ENCODE assay signal across 13 cellular contexts in the genomic region with DNA sequence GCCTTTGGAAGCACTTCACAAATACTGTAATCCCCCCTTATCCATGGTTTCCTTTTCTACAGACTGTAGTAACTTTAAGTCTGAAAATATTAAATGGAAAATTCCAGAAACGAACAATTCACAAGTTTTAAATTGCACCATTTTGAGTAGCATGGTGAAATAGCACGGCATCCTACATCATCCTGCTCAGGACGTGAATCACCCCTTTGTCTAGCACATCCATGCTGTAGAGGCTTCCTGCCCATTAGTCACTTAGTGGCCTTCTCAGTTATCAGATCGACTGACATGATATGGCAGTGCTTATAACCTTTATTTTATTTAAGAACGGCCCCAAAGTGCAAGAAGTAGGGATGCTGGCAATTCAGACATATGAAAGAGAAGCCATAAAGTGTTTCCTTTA.
DNase-seq lines count a peak whose midpoint lies in the region; ATAC-seq and TF ChIP-seq lines count a peak whose summit lies in the region.
"Had no signal": no experiment of that assay in that cellular context is flagged by ENCODE, and none has a peak within 500 bp of the region (broad histone marks: within the 10 kb centered on the region; RNA-seq: fewer than 3 reads in every experiment).

No MANE protein-coding gene starts in this region.

- H3K27ac ChIP-seq in ACC112 (ENCODE audit: low read depth, low read length), result peak overlapping the region; percentile 60
- H3K27ac ChIP-seq in neuronal stem cell (replicated peaks; ENCODE audit: low read length), result no peak overlapping the region
- no peak overlapping the region for H3K27ac ChIP-seq in PC-9

- no CpG with 5 or more reads among the region's 5 CpGs for WGBS in neuronal stem cell (ENCODE audit: extremely low coverage in 2 of 2, insufficient read length in 2 of 2, insufficient replicate concordance in 1 of 2), 2 donors

- no peaks in the 10 kb centered on the region for H3K4me1 ChIP-seq in ACC112 (ENCODE audit: control insufficient read depth, insufficient read depth, low read length, unreplicated experiment)
- H3K4me1 ChIP-seq in neuronal stem cell (ENCODE audit: control insufficient read depth in 2 of 2, insufficient read depth in 1 of 2, low read depth in 1 of 2, low read length in 2 of 2), result peaks cover 0 to 3% of the 10 kb centered on the region in 2 donors
- H3K4me1 ChIP-seq in PC-9 (replicated peaks; ENCODE audit: insufficient read depth), result no peaks in the 10 kb centered on the region

- H3K9me2 ChIP-seq in PC-9 (ENCODE audit: insufficient read depth), result no peaks in the 10 kb centered on the region

- H4K8ac ChIP-seq in neuronal stem cell (ENCODE audit: low read depth, low read length), result no peak overlapping the region

- no peak overlapping the region for H3K4ac ChIP-seq in neuronal stem cell (ENCODE audit: low read length)

- no peak overlapping the region for H2BK12ac ChIP-seq in neuronal stem cell (ENCODE audit: low read length)

- H3K27me3 ChIP-seq in ACC112 (ENCODE audit: insufficient read depth, low read length) (no peaks in the 10 kb centered on the region), neuronal stem cell (ENCODE audit: control insufficient read depth in 3 of 3, insufficient read depth in 3 of 3, low read depth in 1 of 3, low read length in 3 of 3) (no peaks in the 10 kb centered on the region), PC-9 (ENCODE audit: insufficient read depth, low read depth) (no peaks in the 10 kb centered on the region)

- no peak overlapping the region for H3K4me2 ChIP-seq in neuronal stem cell (ENCODE audit: insufficient read depth, low read length, poor library complexity, severe bottlenecking)
- no peak overlapping the region for H3K4me2 ChIP-seq in PC-9

- CTCF ChIA-PET in PC-9 (lab: Charles Lee), result no interaction called here

- BruUV-seq in PC-9 (replicated peaks; lab: Mats Ljungman, UMichigan), result no TSS peak

- no peak overlapping the region for H2BK5ac ChIP-seq in neuronal stem cell (ENCODE audit: low read length)

- H2AK5ac ChIP-seq in neuronal stem cell (ENCODE audit: low read depth, low read length), result no peak overlapping the region

- no peaks in the 10 kb centered on the region for H3K4me1 Mint-ChIP-seq in immature natural killer cell

- intact Hi-C loops in PC-9 (cut with micrococcal nuclease; ENCODE audit: unreplicated experiment), result no loop called here

- DNase-seq in H4 (ENCODE audit: low spot score) (peak; percentile 69), astrocyte of the spinal cord (ENCODE audit: low read depth, low spot score) (peak; percentile 19), iris pigment epithelial cell (ENCODE audit: low read depth) (peak; percentile 74), immature natural killer cell (no peak), neuronal stem cell (ENCODE audit: low spot score) (no peak), PC-9 (no peak)
- DNase-seq: central memory CD4-positive, alpha-beta T cell; NCI-H1105 treated with DMSO at 0.1 percent for 48 hours; NCI-H774; stimulated activated CD4-positive, alpha-beta T cell treated with anti-CD3 and anti-CD28 coated beads, Interleukin-12 subunit alpha, Interleukin-12 subunit beta, amount 100 ng/mL, for 4 hours; stimulated activated CD8-positive, alpha-beta memory T cell treated with anti-CD3 and anti-CD28 coated beads, Interleukin-4, amount 100 ng/mL, for 48 hours had no signal

- no peaks in the 10 kb centered on the region for H3F3A ChIP-seq in PC-9 (ENCODE audit: insufficient read depth, low read depth)

- H3K9ac ChIP-seq in neuronal stem cell (ENCODE audit: low read depth, low read length, poor library complexity), result no peak overlapping the region

- H2AFZ ChIP-seq in ACC112 (ENCODE audit: low read length, unreplicated experiment), result no peak overlapping the region
- H2AFZ ChIP-seq in neuronal stem cell (ENCODE audit: low read length), result no peak overlapping the region
- no peak overlapping the region for H2AFZ ChIP-seq in PC-9

- ATAC-seq in GM19463 (IDR thresholded peaks at IDR 0.05; ENCODE audit: unreplicated experiment), result no peak

- H4K20me1 ChIP-seq in PC-9 (ENCODE audit: insufficient read depth), result no peaks in the 10 kb centered on the region

- POLR2A ChIA-PET in PC-9 (lab: Charles Lee; ENCODE audit: unreplicated experiment), result no interaction called here

- no peak overlapping the region for H2BK120ac ChIP-seq in neuronal stem cell (ENCODE audit: low read depth, low read length)

- TF ChIP-seq CTCF in astrocyte of the spinal cord (IDR thresholded peaks at IDR 0.05; ENCODE audit: low read depth, low read length) (no peak), PC-9 (conservative IDR thresholded peaks at IDR 0.05) (no peak)

- H3K23ac ChIP-seq in neuronal stem cell (ENCODE audit: low read depth, low read length, poor library complexity), result no peak overlapping the region

- no peak overlapping the region for H2BK15ac ChIP-seq in neuronal stem cell (ENCODE audit: low read length)

- H3K18ac ChIP-seq in neuronal stem cell (ENCODE audit: low read length), result no peak overlapping the region

- H4K91ac ChIP-seq in neuronal stem cell (ENCODE audit: low read depth, low read length, poor library complexity), result no peak overlapping the region

- no peak overlapping the region for H3K4me3 ChIP-seq in ACC112 (ENCODE audit: low read depth, low read length)
- no peak overlapping the region for H3K4me3 ChIP-seq in astrocyte of the spinal cord (ENCODE audit: low read depth, low read length)
- H3K4me3 ChIP-seq in neuronal stem cell (ENCODE audit: low read length in 2 of 2), result no peak overlapping the region
- no peak overlapping the region for H3K4me3 ChIP-seq in PC-9

- in situ Hi-C loops in astrocyte of the spinal cord (cut with HindIII; ENCODE audit: low sequenced_read_pairs), result no loop called here

- H3K36me3 Mint-ChIP-seq in immature natural killer cell, result no peaks in the 10 kb centered on the region

- H3K14ac ChIP-seq in neuronal stem cell (ENCODE audit: low read length), result no peak overlapping the region

- no peaks in the 10 kb centered on the region for H3K79me2 ChIP-seq in ACC112 (ENCODE audit: control insufficient read depth, insufficient read depth, low read length, unreplicated experiment)
- no peaks in the 10 kb centered on the region for H3K79me2 ChIP-seq in PC-9 (ENCODE audit: low read depth)

- H3K27ac Mint-ChIP-seq in immature natural killer cell, result no peak overlapping the region

- H3K9me3 ChIP-seq in neuronal stem cell (replicated peaks in 1 of 2; ENCODE audit: control insufficient read depth in 2 of 2, insufficient read depth in 1 of 2, low read depth in 1 of 2, low read length in 2 of 2) (no peaks in the 10 kb centered on the region), PC-9 (ENCODE audit: insufficient read depth, low read depth) (no peaks in the 10 kb centered on the region)

- peaks cover 3 to 10% (median 10%) of the 10 kb centered on the region in 3 donors for H3K27me3 Mint-ChIP-seq in immature natural killer cell (ENCODE audit: low read depth in 3 of 3)

- H3K79me1 ChIP-seq in neuronal stem cell (ENCODE audit: low read depth, low read length), result no peaks in the 10 kb centered on the region

- H3K36me3 ChIP-seq in ACC112 (ENCODE audit: insufficient read depth, low read length) (no peaks in the 10 kb centered on the region), neuronal stem cell (replicated peaks in 1 of 2; ENCODE audit: control insufficient read depth in 2 of 2, insufficient read depth in 2 of 2, low read length in 2 of 2) (no peaks in the 10 kb centered on the region), PC-9 (ENCODE audit: low read depth) (no peaks in the 10 kb centered on the region)

- H3K4me3 Mint-ChIP-seq in immature natural killer cell, result no peak overlapping the region

- peaks cover 0 to 2% (median 0%) of the 10 kb centered on the region in 6 donors for H3K9me3 Mint-ChIP-seq in immature natural killer cell

Comparison
In these comparisons a context has a peak if more than half of its experiments do, and no peak if none do; other contexts are left out.
1. DNase-seq: peak in H4 (single experiment), astrocyte of the spinal cord (single experiment) and iris pigment epithelial cell (single experiment); none in immature natural killer cell (0 of 3), neuronal stem cell (single experiment) and PC-9 (0 of 2).